Comparison of ENCODE assay signal across 24 cellular contexts in the genomic region with DNA sequence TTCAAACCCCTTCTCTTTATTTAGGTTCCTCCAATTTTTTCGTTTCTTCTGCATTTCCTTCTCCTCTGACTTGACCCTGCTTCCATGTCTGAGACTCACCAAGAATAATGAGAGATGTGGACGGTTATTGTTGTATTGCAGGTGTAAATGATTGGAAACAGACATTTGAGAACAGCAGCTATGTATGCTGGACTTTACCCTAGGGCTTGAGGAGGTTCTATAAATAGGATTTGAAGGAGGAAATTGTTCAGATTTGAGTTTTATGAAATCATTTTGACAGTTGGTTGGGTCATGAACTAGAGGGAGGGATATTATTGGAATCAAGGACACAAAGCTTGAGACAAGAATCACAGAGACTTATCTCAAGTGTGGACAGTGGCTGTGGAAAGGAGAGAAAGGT.
"Had no signal": no experiment of that assay in that cellular context is flagged by ENCODE, and none has a peak within 500 bp of the region (broad histone marks: within the 10 kb centered on the region; RNA-seq: fewer than 3 reads in every experiment).

No MANE protein-coding gene starts in this region.

- H3K27ac Mint-ChIP-seq: immature natural killer cell; memory B cell; mesothelial cell of epicardium; naive thymus-derived CD4-positive, alpha-beta T cell; nephron progenitor cell; stimulated activated effector memory CD8-positive, alpha-beta T cell treated with anti-CD3 and anti-CD28 coated beads, Interleukin-12 subunit alpha, Interleukin-12 subunit beta, amount 100 ng/mL, for 72 hours; type B pancreatic cell had no signal

- H3K79me2 ChIP-seq: parathyroid adenoma had no signal

- H3K4me3 Mint-ChIP-seq: central memory CD8-positive, alpha-beta T cell; immature natural killer cell; memory B cell; mesothelial cell of epicardium; naive thymus-derived CD4-positive, alpha-beta T cell; nephron progenitor cell; stimulated activated effector memory CD8-positive, alpha-beta T cell treated with anti-CD3 and anti-CD28 coated beads, Interleukin-12 subunit alpha, Interleukin-12 subunit beta, amount 100 ng/mL, for 72 hours; type B pancreatic cell had no signal

- H3K27me3 ChIP-seq: right atrium auricular region, stomach, thyroid gland had no signal

- H3K27me3 Mint-ChIP-seq: central memory CD8-positive, alpha-beta T cell; memory B cell; type B pancreatic cell had no signal

- H3K4me1 Mint-ChIP-seq: central memory CD8-positive, alpha-beta T cell; mesothelial cell of epicardium; nephron progenitor cell; stimulated activated effector memory CD8-positive, alpha-beta T cell treated with anti-CD3 and anti-CD28 coated beads, Interleukin-12 subunit alpha, Interleukin-12 subunit beta, amount 100 ng/mL, for 72 hours had no signal

- DNase-seq: hypothalamus; immature natural killer cell; islet precursor cell; kidney glomerular epithelial cell; naive thymus-derived CD4-positive, alpha-beta T cell; nephron progenitor cell; occipital lobe; stimulated activated CD4-positive, alpha-beta T cell treated with anti-CD3 and anti-CD28 coated beads, Interleukin-2, amount 100 ng/mL, for 24 hours; stimulated activated CD4-positive, alpha-beta T cell treated with anti-CD3 and anti-CD28 coated beads, Interleukin-4, amount 100 ng/mL, for 24 hours; stimulated activated naive CD4-positive, alpha-beta T cell treated with Interleukin-2 at 50 U/mL for 16 hours; stomach; thyroid gland had no signal

- H3K9me3 ChIP-seq: prostate gland, stomach, thyroid gland had no signal

- H2AFZ ChIP-seq: parathyroid adenoma had no signal

- ATAC-seq: left lobe of liver; naive thymus-derived CD4-positive, alpha-beta T cell; sciatic nerve; stimulated activated effector memory CD8-positive, alpha-beta T cell treated with anti-CD3 and anti-CD28 coated beads, Interleukin-12 subunit alpha, Interleukin-12 subunit beta, amount 100 ng/mL, for 72 hours had no signal

- H3K4me3 ChIP-seq: coronary artery, lung, prostate gland, right atrium auricular region, stomach, thyroid gland had no signal

- H3K9ac ChIP-seq: parathyroid adenoma had no signal

- H3K27ac ChIP-seq: coronary artery, parathyroid adenoma, prostate gland, right atrium auricular region, stomach, thyroid gland had no signal

- H3K36me3 Mint-ChIP-seq: immature natural killer cell; memory B cell; mesothelial cell of epicardium; naive thymus-derived CD4-positive, alpha-beta T cell; stimulated activated effector memory CD8-positive, alpha-beta T cell treated with anti-CD3 and anti-CD28 coated beads, Interleukin-12 subunit alpha, Interleukin-12 subunit beta, amount 100 ng/mL, for 72 hours; type B pancreatic cell had no signal

- H3K36me3 ChIP-seq: prostate gland, right atrium auricular region, stomach, thyroid gland had no signal

- H3K9me3 Mint-ChIP-seq: memory B cell; mesothelial cell of epicardium; nephron progenitor cell; stimulated activated effector memory CD8-positive, alpha-beta T cell treated with anti-CD3 and anti-CD28 coated beads, Interleukin-12 subunit alpha, Interleukin-12 subunit beta, amount 100 ng/mL, for 72 hours; type B pancreatic cell had no signal

- H3K4me1 ChIP-seq: prostate gland, right atrium auricular region, stomach, thyroid gland had no signal
